Comparison of ENCODE assay signal across 10 cellular contexts in the genomic region with DNA sequence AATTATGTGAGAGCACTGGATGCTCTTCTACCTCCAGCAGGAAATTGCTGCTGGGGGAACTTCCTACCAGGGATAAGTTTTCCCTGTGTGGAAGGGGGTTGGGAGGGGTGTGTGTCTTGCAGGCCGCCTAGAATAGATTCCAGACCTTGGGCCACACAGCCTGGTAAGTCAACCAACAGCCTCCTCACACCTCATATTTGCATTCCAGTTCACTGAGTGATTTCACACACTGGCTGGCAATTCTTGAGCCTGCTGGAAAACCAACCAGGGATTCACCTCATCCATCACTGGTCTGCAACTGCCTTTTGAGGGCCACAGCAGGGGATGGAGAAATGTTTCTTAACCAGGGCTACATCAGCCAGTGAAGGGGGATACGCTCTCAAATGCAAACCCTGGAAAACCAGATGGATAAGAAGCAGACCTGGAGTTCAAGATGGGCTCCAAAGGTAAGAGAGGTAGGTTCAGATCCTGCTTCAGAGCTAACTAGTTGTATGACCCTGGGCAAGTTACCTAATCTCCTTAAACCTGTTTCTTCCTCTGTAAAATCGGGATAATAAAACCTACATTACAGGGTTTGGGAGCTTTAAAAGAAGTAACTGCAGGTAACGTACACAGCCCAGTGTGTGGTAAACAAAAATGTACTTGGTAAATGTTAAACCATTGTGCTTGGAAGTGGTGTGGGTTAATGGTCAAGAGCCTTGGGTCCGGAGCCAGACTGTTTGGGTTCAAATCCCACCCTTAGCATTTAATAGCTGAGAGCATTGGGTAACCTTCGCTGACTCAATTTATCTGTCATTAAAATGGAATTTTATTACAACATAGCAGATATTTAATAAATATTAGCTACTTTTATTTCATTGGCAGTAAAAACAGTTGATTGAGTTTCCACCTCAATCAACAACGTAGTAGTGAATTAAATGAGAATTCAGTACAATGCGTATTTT.
DNase-seq lines count a peak whose midpoint lies in the region; ATAC-seq and TF ChIP-seq lines count a peak whose summit lies in the region.
"Had no signal": no experiment of that assay in that cellular context is flagged by ENCODE, and none has a peak within 500 bp of the region (broad histone marks: within the 10 kb centered on the region; RNA-seq: fewer than 3 reads in every experiment).

No MANE protein-coding gene starts in this region.

- peak overlapping the region; percentile 73 for H3K9ac ChIP-seq in iPS-18a (ENCODE audit: low read length)

- H3K36me3 ChIP-seq in HAP-1 (replicated peaks) (no peaks in the 10 kb centered on the region; the same call in 1 of the 2 replicates), iPS-18a (ENCODE audit: control insufficient read depth, low read depth, low read length) (no peaks in the 10 kb centered on the region)

- no peak for DNase-seq in HAP-1 (ENCODE audit: low spot score in 2 of 2)
- DNase-seq in astrocyte of the cerebellum (ENCODE audit: low read depth), result peak; percentile 76
- DNase-seq in iPS-NIHi11 (ENCODE audit: low spot score), result no peak
- no peak for DNase-seq in NCI-H1694 treated with DMSO at 0.1 percent for 48 hours (lab: John Stamatoyannopoulos, UW)
- no peak for DNase-seq in NCI-H510A (lab: John Stamatoyannopoulos, UW)
- DNase-seq: activated T-cell treated with anti-CD3 and anti-CD28 coated beads, Interleukin-2, amount 50 U/mL, for 48 hours; NCI-H1092 treated with DMSO at 0.1 percent for 48 hours had no signal

- H3K9me3 ChIP-seq in HAP-1, result 0 out of 2 replicates have a peak, but pooled peaks cover 1% of the 10 kb centered on the region
- H3K9me3 ChIP-seq in iPS-18a (ENCODE audit: control insufficient read depth, low read depth, low read length), result peaks cover 3% of the 10 kb centered on the region

- no peak overlapping the region for H3K27ac ChIP-seq in iPS-18a (ENCODE audit: low read length)
- H3K27ac ChIP-seq in skin epidermis, result peak overlapping the region in 17 of 21 experiments; percentile 5 to 97 (median 88)

- H3K4me1 ChIP-seq in HAP-1 (peaks cover 16% of the 10 kb centered on the region), iPS-18a (ENCODE audit: control insufficient read depth, low read depth, low read length) (peaks cover 25% of the 10 kb centered on the region)

- H3K4me3 ChIP-seq in HAP-1 (peak overlapping the region; percentile 76), astrocyte of the cerebellum (ENCODE audit: low read depth, low read length) (peak overlapping the region; percentile 97), iPS-18a (ENCODE audit: low read length) (peak overlapping the region; percentile 87), skin epidermis (peak overlapping the region in 6 of 7 experiments; percentile 58 to 78 (median 68))

- ATAC-seq in GM21825 (IDR thresholded peaks at IDR 0.05; ENCODE audit: unreplicated experiment), result no peak

- in situ Hi-C loops in HAP-1 (cut with MboI; ENCODE audit: low sequenced_read_pairs) (no loop called here), astrocyte of the cerebellum (cut with HindIII; ENCODE audit: low sequenced_read_pairs) (no loop called here)

- no peaks in the 10 kb centered on the region for H3K27me3 ChIP-seq in HAP-1 (ENCODE audit: low read depth)
- H3K27me3 ChIP-seq in iPS-18a (ENCODE audit: control insufficient read depth, insufficient read depth, low read length), result peaks cover 10% of the 10 kb centered on the region

- no peak for TF ChIP-seq CTCF in astrocyte of the cerebellum (IDR thresholded peaks at IDR 0.05; ENCODE audit: low read depth, low read length, missing control alignments)
